Comparison of ENCODE assay signal across 1 cellular context in the genomic region with DNA sequence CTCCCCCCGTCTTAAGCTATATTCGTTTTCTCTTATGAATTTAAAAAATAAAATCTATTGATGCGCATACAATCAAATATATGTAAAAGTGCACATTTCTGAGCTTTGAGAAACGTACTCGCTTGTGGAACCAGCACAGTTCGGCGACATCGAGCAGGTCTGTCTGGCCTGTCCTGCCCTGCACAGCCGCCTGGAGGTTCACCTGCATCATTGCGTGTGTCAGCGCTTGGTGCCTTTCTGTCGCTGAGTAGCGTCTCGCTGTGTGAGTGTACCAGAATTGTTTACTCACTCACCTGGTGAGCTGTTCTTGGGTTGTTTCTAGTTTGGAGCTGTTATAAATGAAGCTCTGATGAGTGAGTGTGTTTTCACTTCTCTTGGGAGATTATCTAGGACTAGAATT.
TF ChIP-seq lines count a peak whose summit lies in the region.

No MANE protein-coding gene starts in this region.

TF ChIP-seq in GM23338, 12 proteins besides CTCF, POLR2A, EP300 and RAD21 (continued from another document):
- TF ChIP-seq EZH2 (IDR thresholded peaks at IDR 0.05; ENCODE audit: low read depth, unreplicated experiment) (no peak), STAT1 (IDR thresholded peaks at IDR 0.05; ENCODE audit: unreplicated experiment) (no peak)
- TF ChIP-seq, protein P1, sequence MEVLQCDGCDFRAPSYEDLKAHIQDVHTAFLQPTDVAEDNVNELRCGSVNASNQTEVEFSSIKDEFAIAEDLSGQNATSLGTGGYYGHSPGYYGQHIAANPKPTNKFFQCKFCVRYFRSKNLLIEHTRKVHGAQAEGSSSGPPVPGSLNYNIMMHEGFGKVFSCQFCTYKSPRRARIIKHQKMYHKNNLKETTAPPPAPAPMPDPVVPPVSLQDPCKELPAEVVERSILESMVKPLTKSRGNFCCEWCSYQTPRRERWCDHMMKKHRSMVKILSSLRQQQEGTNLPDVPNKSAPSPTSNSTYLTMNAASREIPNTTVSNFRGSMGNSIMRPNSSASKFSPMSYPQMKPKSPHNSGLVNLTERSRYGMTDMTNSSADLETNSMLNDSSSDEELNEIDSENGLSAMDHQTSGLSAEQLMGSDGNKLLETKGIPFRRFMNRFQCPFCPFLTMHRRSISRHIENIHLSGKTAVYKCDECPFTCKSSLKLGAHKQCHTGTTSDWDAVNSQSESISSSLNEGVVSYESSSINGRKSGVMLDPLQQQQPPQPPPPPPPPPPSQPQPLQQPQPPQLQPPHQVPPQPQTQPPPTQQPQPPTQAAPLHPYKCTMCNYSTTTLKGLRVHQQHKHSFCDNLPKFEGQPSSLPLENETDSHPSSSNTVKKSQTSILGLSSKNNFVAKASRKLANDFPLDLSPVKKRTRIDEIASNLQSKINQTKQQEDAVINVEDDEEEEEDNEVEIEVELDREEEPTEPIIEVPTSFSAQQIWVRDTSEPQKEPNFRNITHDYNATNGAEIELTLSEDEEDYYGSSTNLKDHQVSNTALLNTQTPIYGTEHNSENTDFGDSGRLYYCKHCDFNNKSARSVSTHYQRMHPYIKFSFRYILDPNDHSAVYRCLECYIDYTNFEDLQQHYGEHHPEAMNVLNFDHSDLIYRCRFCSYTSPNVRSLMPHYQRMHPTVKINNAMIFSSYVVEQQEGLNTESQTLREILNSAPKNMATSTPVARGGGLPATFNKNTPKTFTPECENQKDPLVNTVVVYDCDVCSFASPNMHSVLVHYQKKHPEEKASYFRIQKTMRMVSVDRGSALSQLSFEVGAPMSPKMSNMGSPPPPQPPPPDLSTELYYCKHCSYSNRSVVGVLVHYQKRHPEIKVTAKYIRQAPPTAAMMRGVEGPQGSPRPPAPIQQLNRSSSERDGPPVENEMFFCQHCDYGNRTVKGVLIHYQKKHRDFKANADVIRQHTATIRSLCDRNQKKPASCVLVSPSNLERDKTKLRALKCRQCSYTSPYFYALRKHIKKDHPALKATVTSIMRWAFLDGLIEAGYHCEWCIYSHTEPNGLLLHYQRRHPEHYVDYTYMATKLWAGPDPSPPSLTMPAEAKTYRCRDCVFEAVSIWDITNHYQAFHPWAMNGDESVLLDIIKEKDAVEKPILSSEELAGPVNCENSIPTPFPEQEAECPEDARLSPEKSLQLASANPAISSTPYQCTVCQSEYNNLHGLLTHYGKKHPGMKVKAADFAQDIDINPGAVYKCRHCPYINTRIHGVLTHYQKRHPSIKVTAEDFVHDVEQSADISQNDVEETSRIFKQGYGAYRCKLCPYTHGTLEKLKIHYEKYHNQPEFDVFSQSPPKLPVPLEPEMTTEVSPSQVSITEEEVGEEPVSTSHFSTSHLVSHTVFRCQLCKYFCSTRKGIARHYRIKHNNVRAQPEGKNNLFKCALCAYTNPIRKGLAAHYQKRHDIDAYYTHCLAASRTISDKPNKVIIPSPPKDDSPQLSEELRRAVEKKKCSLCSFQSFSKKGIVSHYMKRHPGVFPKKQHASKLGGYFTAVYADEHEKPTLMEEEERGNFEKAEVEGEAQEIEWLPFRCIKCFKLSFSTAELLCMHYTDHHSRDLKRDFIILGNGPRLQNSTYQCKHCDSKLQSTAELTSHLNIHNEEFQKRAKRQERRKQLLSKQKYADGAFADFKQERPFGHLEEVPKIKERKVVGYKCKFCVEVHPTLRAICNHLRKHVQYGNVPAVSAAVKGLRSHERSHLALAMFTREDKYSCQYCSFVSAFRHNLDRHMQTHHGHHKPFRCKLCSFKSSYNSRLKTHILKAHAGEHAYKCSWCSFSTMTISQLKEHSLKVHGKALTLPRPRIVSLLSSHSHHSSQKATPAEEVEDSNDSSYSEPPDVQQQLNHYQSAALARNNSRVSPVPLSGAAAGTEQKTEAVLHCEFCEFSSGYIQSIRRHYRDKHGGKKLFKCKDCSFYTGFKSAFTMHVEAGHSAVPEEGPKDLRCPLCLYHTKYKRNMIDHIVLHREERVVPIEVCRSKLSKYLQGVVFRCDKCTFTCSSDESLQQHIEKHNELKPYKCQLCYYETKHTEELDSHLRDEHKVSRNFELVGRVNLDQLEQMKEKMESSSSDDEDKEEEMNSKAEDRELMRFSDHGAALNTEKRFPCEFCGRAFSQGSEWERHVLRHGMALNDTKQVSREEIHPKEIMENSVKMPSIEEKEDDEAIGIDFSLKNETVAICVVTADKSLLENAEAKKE (CRISPR knock-in tag; IDR thresholded peaks at IDR 0.05), result no peak
- TF ChIP-seq, protein P2, sequence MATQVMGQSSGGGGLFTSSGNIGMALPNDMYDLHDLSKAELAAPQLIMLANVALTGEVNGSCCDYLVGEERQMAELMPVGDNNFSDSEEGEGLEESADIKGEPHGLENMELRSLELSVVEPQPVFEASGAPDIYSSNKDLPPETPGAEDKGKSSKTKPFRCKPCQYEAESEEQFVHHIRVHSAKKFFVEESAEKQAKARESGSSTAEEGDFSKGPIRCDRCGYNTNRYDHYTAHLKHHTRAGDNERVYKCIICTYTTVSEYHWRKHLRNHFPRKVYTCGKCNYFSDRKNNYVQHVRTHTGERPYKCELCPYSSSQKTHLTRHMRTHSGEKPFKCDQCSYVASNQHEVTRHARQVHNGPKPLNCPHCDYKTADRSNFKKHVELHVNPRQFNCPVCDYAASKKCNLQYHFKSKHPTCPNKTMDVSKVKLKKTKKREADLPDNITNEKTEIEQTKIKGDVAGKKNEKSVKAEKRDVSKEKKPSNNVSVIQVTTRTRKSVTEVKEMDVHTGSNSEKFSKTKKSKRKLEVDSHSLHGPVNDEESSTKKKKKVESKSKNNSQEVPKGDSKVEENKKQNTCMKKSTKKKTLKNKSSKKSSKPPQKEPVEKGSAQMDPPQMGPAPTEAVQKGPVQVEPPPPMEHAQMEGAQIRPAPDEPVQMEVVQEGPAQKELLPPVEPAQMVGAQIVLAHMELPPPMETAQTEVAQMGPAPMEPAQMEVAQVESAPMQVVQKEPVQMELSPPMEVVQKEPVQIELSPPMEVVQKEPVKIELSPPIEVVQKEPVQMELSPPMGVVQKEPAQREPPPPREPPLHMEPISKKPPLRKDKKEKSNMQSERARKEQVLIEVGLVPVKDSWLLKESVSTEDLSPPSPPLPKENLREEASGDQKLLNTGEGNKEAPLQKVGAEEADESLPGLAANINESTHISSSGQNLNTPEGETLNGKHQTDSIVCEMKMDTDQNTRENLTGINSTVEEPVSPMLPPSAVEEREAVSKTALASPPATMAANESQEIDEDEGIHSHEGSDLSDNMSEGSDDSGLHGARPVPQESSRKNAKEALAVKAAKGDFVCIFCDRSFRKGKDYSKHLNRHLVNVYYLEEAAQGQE (IDR thresholded peaks at IDR 0.05; ENCODE audit: unreplicated experiment), result no peak
TF ChIP-seq in GM23338: peak in this region for 0.
